1 cellular context compared by ENCODE assay signal in the genomic region with DNA sequence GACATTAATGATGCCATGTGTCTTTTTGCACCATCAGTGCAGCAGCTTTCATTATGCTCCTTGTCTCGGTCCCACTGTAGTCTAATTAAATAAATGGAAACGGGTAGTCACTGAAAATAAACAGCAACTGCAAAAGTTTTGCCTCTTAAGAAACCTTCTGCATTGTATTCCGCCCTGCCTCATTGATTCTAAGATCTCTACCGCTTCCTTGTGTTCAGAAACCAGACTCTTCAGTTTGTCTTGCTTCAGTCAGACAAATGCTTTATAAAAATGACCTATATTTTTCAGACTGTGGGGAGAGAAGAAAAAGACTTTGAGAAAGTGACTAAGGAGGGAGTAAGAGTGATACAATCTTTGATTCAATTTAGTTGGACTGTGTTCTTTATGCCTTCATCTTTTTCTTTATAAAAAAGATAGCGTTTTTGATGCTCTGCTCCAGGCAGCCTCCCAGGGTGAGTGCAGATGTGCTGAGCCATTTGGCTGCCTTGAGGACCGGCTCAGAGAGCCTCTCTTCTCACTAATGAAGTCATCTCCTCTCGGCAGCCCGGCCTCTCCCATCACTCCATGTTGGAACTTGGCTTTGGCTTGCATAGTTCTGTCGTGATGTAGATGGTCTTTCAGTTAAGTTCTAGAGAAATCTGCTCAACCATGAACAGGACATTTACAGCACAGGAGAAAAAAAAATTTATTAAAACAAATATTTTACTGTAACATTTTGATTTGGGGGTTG.
TF ChIP-seq lines count a peak whose summit lies in the region.

No MANE protein-coding gene starts in this region.

TF ChIP-seq in K562, 482 proteins besides CTCF, POLR2A, EP300 and RAD21:
- TF ChIP-seq, protein P1, sequence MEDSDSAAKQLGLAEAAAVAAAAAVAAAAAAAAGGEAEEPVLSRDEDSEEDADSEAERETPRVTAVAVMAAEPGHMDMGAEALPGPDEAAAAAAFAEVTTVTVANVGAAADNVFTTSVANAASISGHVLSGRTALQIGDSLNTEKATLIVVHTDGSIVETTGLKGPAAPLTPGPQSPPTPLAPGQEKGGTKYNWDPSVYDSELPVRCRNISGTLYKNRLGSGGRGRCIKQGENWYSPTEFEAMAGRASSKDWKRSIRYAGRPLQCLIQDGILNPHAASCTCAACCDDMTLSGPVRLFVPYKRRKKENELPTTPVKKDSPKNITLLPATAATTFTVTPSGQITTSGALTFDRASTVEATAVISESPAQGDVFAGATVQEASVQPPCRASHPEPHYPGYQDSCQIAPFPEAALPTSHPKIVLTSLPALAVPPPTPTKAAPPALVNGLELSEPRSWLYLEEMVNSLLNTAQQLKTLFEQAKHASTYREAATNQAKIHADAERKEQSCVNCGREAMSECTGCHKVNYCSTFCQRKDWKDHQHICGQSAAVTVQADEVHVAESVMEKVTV (CRISPR knock-in tag; IDR thresholded peaks at IDR 0.05), result 0 out of 2 replicates have a peak, but pooled peaks have one; percentile 11
- no peak for TF ChIP-seq CBX3 (IDR thresholded peaks at IDR 0.05; ENCODE audit: borderline replicate concordance in 1 of 2, low read length in 2 of 2)
- TF ChIP-seq PML (IDR thresholded peaks at IDR 0.05; ENCODE audit: low read length), result no peak
- TF ChIP-seq, protein P2, sequence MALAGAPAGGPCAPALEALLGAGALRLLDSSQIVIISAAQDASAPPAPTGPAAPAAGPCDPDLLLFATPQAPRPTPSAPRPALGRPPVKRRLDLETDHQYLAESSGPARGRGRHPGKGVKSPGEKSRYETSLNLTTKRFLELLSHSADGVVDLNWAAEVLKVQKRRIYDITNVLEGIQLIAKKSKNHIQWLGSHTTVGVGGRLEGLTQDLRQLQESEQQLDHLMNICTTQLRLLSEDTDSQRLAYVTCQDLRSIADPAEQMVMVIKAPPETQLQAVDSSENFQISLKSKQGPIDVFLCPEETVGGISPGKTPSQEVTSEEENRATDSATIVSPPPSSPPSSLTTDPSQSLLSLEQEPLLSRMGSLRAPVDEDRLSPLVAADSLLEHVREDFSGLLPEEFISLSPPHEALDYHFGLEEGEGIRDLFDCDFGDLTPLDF (CRISPR knock-in tag; IDR thresholded peaks at IDR 0.05), result no peak
- TF ChIP-seq NFXL1 (CRISPR knock-in tag; IDR thresholded peaks at IDR 0.05), result no peak
